Comparison of ENCODE assay signal across 18 cellular contexts in genomic region chr9:1804128-1804865, GRCh38.
DNase-seq lines count a peak whose midpoint lies in the region; ATAC-seq and TF ChIP-seq lines count a peak whose summit lies in the region.
"Had no signal": no experiment of that assay in that cellular context is flagged by ENCODE, and none has a peak within 500 bp of the region (broad histone marks: within the 10 kb centered on the region; RNA-seq: fewer than 3 reads in every experiment).

No MANE protein-coding gene starts in this region.

- H3K27me3 ChIP-seq in GM23338 (ENCODE audit: insufficient read depth) (no peaks in the 10 kb centered on the region), hepatocyte (no peaks in the 10 kb centered on the region), left lung (no peaks in the 10 kb centered on the region)
- H3K27me3 ChIP-seq: BLaER1 treated with 17β-estradiol and CSF1 and Interleukin-3, amounts not matched to agents 10 nM and 100 nM had no signal

- peaks cover 4% of the 10 kb centered on the region for H3K4me1 Mint-ChIP-seq in activated CD4-positive, alpha-beta T cell treated with anti-CD3 and anti-CD28 coated beads, Interleukin-2, amount 10 ng/mL, durations not matched to agents 24 days and 14 days
- H3K4me1 Mint-ChIP-seq in GM23338 = no peaks in the 10 kb centered on the region
- H3K4me1 Mint-ChIP-seq in activated T-helper 17 cell treated with anti-CD3 and anti-CD28 coated beads, Interleukin-2, amount 50 U/mL, for 72 hours = no peaks in the 10 kb centered on the region

- no peak for ATAC-seq in GM23338
- peak; percentile 64 for ATAC-seq in activated T-helper 17 cell treated with anti-CD3 and anti-CD28 coated beads, Interleukin-2, amount 50 U/mL, for 72 hours (replicated peaks)
- no peak for ATAC-seq in GM21528 (IDR thresholded peaks at IDR 0.05; ENCODE audit: low FRiP score, unreplicated experiment)
- ATAC-seq in left lung = no peak
- ATAC-seq: A549; CD8-positive, alpha-beta T cell had no signal

- no peaks in the 10 kb centered on the region for H3K36me3 ChIP-seq in GM23338 (ENCODE audit: insufficient read depth)
- no peaks in the 10 kb centered on the region for H3K36me3 ChIP-seq in hepatocyte (replicated peaks; ENCODE audit: insufficient read depth, low read depth)
- H3K36me3 ChIP-seq in left lung = no peaks in the 10 kb centered on the region
- H3K36me3 ChIP-seq: BLaER1 treated with 17β-estradiol and CSF1 and Interleukin-3, amounts not matched to agents 10 nM and 100 nM had no signal

- H2AFZ ChIP-seq in GM23338 (no peak overlapping the region), hepatocyte (no peak overlapping the region)

- H3K4me1 ChIP-seq in GM23338 (ENCODE audit: insufficient read depth) = no peaks in the 10 kb centered on the region
- H3K4me1 ChIP-seq in hepatocyte (ENCODE audit: insufficient read depth) = no peaks in the 10 kb centered on the region
- no peaks in the 10 kb centered on the region for H3K4me1 ChIP-seq in left lung
- H3K4me1 ChIP-seq: A549; BLaER1 treated with 17β-estradiol and CSF1 and Interleukin-3, amounts not matched to agents 10 nM and 100 nM had no signal

- H3K9me2 ChIP-seq in GM23338 (ENCODE audit: insufficient read depth) (peaks cover 3% of the 10 kb centered on the region), hepatocyte (replicated peaks; ENCODE audit: insufficient read depth) (no peaks in the 10 kb centered on the region)

- H3K9me3 Mint-ChIP-seq in activated CD4-positive, alpha-beta T cell treated with anti-CD3 and anti-CD28 coated beads, Interleukin-2, amount 10 ng/mL, durations not matched to agents 24 days and 14 days = peaks cover 3% of the 10 kb centered on the region
- H3K9me3 Mint-ChIP-seq in GM23338 = peaks cover 3% of the 10 kb centered on the region
- no peaks in the 10 kb centered on the region for H3K9me3 Mint-ChIP-seq in activated T-helper 17 cell treated with anti-CD3 and anti-CD28 coated beads, Interleukin-2, amount 50 U/mL, for 72 hours

- WGBS in hepatocyte (ENCODE audit: low lambda C conversion rate, missing lambda C conversion rate) = 84% methylated on average over 4 of the region's 4 CpGs

- H3K79me2 ChIP-seq in GM23338 (replicated peaks; ENCODE audit: insufficient read depth) (no peaks in the 10 kb centered on the region), hepatocyte (no peaks in the 10 kb centered on the region)

- TF ChIP-seq POLR2A in NB4 (IDR thresholded peaks at IDR 0.05; ENCODE audit: extremely low read depth, insufficient read length) = no peak

- no peak overlapping the region for H3K4me3 ChIP-seq in GM23338
- no peak overlapping the region for H3K4me3 ChIP-seq in NB4 (ENCODE audit: low read depth, low read length)
- no peak overlapping the region for H3K4me3 ChIP-seq in hepatocyte
- no peak overlapping the region for H3K4me3 ChIP-seq in left lung
- H3K4me3 ChIP-seq: A549; BLaER1 treated with 17β-estradiol and CSF1 and Interleukin-3, amounts not matched to agents 10 nM and 100 nM had no signal

- H3K9me3 ChIP-seq in hepatocyte (ENCODE audit: low read depth) = no peaks in the 10 kb centered on the region
- no peaks in the 10 kb centered on the region for H3K9me3 ChIP-seq in left lung
- H3K9me3 ChIP-seq: A549, SK-N-SH had no signal

- no peaks in the 10 kb centered on the region for H3F3A ChIP-seq in GM23338 (replicated peaks; ENCODE audit: low read depth)

- H3K4me3 Mint-ChIP-seq in activated CD4-positive, alpha-beta T cell treated with anti-CD3 and anti-CD28 coated beads, Interleukin-2, amount 10 ng/mL, durations not matched to agents 24 days and 14 days = no peak overlapping the region
- H3K4me3 Mint-ChIP-seq in GM23338 = no peak overlapping the region
- no peak overlapping the region for H3K4me3 Mint-ChIP-seq in activated T-helper 17 cell treated with anti-CD3 and anti-CD28 coated beads, Interleukin-2, amount 50 U/mL, for 72 hours
- H3K4me3 Mint-ChIP-seq: CD8-positive, alpha-beta T cell had no signal

- no peaks in the 10 kb centered on the region for H3K27me3 Mint-ChIP-seq in activated CD4-positive, alpha-beta T cell treated with anti-CD3 and anti-CD28 coated beads, Interleukin-2, amount 10 ng/mL, durations not matched to agents 24 days and 14 days
- H3K27me3 Mint-ChIP-seq in GM23338 (ENCODE audit: insufficient read depth, low read depth, poor library complexity) = no peaks in the 10 kb centered on the region
- no peaks in the 10 kb centered on the region for H3K27me3 Mint-ChIP-seq in activated T-helper 17 cell treated with anti-CD3 and anti-CD28 coated beads, Interleukin-2, amount 50 U/mL, for 72 hours

- intact Hi-C loops in activated CD4-positive, alpha-beta T cell treated with anti-CD3 and anti-CD28 coated beads, Interleukin-2, amount 10 ng/mL, durations not matched to agents 24 days and 14 days (cut with micrococcal nuclease) = loop anchor here (10.0 kb wide), 1 partner anchor 221 kb away; no protein-coding TSS in a partner anchor
- intact Hi-C loops in left lung (cut with DNase I) = no loop called here

- H4K20me1 ChIP-seq in GM23338 (replicated peaks; ENCODE audit: insufficient read depth) (no peaks in the 10 kb centered on the region), hepatocyte (ENCODE audit: insufficient read depth, poor library complexity, severe bottlenecking) (no peaks in the 10 kb centered on the region)
- H4K20me1 ChIP-seq: BLaER1 treated with 17β-estradiol and CSF1 and Interleukin-3, amounts not matched to agents 10 nM and 100 nM had no signal

- H3K36me3 Mint-ChIP-seq in activated CD4-positive, alpha-beta T cell treated with anti-CD3 and anti-CD28 coated beads, Interleukin-2, amount 10 ng/mL, durations not matched to agents 24 days and 14 days (ENCODE audit: low read depth) = no peaks in the 10 kb centered on the region
- no peaks in the 10 kb centered on the region for H3K36me3 Mint-ChIP-seq in GM23338 (ENCODE audit: low read depth)
- no peaks in the 10 kb centered on the region for H3K36me3 Mint-ChIP-seq in activated T-helper 17 cell treated with anti-CD3 and anti-CD28 coated beads, Interleukin-2, amount 50 U/mL, for 72 hours (ENCODE audit: low read depth)
- H3K36me3 Mint-ChIP-seq: CD8-positive, alpha-beta T cell had no signal

- DNase-seq in activated CD4-positive, alpha-beta T cell treated with anti-CD3 and anti-CD28 coated beads, Interleukin-2, amount 10 ng/mL, durations not matched to agents 24 days and 14 days = peak; percentile 57
- no peak for DNase-seq in activated CD4-positive, alpha-beta T cell treated with anti-CD3 and anti-CD28 coated beads for 4 hours
- DNase-seq in GM23338 (ENCODE audit: low spot score) (no peak), NB4 (ENCODE audit: low read depth) (peak; percentile 33), hepatocyte (ENCODE audit: low spot score) (no peak), left lung (no peak)
- DNase-seq: Calu3; CD8-positive, alpha-beta T cell; MM.1S; NCI-H187; NCI-H345; NCI-H526; SHP77; SK-N-SH had no signal

- peak overlapping the region; percentile 42; the same call in 1 of the 2 replicates for H3K27ac ChIP-seq in GM23338 (ENCODE audit: low read depth)
- no peak overlapping the region for H3K27ac ChIP-seq in hepatocyte
- H3K27ac ChIP-seq in left lung = no peak overlapping the region
- H3K27ac ChIP-seq: A549; BLaER1 treated with 17β-estradiol and CSF1 and Interleukin-3, amounts not matched to agents 10 nM and 100 nM had no signal

- no peak overlapping the region for H3K27ac Mint-ChIP-seq in activated CD4-positive, alpha-beta T cell treated with anti-CD3 and anti-CD28 coated beads, Interleukin-2, amount 10 ng/mL, durations not matched to agents 24 days and 14 days
- no peak overlapping the region for H3K27ac Mint-ChIP-seq in GM23338
- H3K27ac Mint-ChIP-seq in activated T-helper 17 cell treated with anti-CD3 and anti-CD28 coated beads, Interleukin-2, amount 50 U/mL, for 72 hours = no peak overlapping the region
- H3K27ac Mint-ChIP-seq: CD8-positive, alpha-beta T cell had no signal

- TF ChIP-seq CTCF in GM23338 (conservative IDR thresholded peaks at IDR 0.05; ENCODE audit: low read depth in 2 of 2) (no peak), NB4 (IDR thresholded peaks at IDR 0.05; ENCODE audit: low read depth, low read length) (no peak), hepatocyte (IDR thresholded peaks at IDR 0.05; ENCODE audit: poor library complexity) (no peak), left lung (IDR thresholded peaks at IDR 0.05) (no peak)

- H3K4me2 ChIP-seq in GM23338 (no peak overlapping the region), hepatocyte (no peak overlapping the region)
- H3K4me2 ChIP-seq: A549; BLaER1 treated with 17β-estradiol and CSF1 and Interleukin-3, amounts not matched to agents 10 nM and 100 nM; SK-N-SH had no signal

TF ChIP-seq in GM23338, 12 proteins besides CTCF, POLR2A, EP300 and RAD21:
- TF ChIP-seq STAT1 (IDR thresholded peaks at IDR 0.05; ENCODE audit: unreplicated experiment) = no peak
- no peak for TF ChIP-seq NANOG (IDR thresholded peaks at IDR 0.05; ENCODE audit: borderline replicate concordance)
- TF ChIP-seq JUNB (IDR thresholded peaks at IDR 0.05; ENCODE audit: unreplicated experiment) = no peak
- TF ChIP-seq EZH2 (IDR thresholded peaks at IDR 0.05; ENCODE audit: low read depth, unreplicated experiment) = no peak
- TF ChIP-seq ZNF114 (CRISPR knock-in tag; IDR thresholded peaks at IDR 0.05) = no peak
- TF ChIP-seq CREB1 (CRISPR knock-in tag; IDR thresholded peaks at IDR 0.05; ENCODE audit: low read depth) = no peak

Comparison
In these comparisons a context has a peak if more than half of its experiments do, and no peak if none do; other contexts are left out.
1. DNase-seq: peak in activated CD4-positive, alpha-beta T cell treated with anti-CD3 and anti-CD28 coated beads, Interleukin-2, amount 10 ng/mL, durations not matched to agents 24 days and 14 days (single experiment) and NB4 (single experiment); none in activated CD4-positive, alpha-beta T cell treated with anti-CD3 and anti-CD28 coated beads for 4 hours (0 of 2), GM23338 (single experiment), hepatocyte (single experiment) and left lung (0 of 2).